14 cellular contexts compared by ENCODE assay signal in the genomic region with DNA sequence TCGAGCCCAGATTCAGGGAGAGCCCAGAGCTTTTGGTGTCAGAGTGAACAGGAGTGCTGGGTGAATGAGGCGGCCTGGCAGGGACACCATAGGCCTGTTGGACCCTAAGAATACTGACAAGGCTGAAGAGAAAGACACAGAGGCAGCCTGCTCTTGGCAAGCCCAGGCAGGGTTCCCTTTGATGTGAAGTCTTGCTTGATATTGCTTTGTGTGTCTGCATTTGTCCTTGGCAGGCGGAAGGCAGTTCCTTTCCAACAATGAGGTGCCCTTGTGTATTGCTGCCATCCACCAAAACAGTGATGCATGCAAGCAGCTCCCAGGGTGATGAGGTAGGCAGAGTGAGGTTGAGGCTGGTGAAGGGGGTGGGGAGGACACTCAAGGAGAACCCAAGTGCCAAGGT.
A peak's percentile ranks its signal among the peaks of the same experiment; 100 is the strongest.
DNase-seq lines count a peak whose midpoint lies in the region; ATAC-seq and TF ChIP-seq lines count a peak whose summit lies in the region.
"Had no signal": no experiment of that assay in that cellular context is flagged by ENCODE, and none has a peak within 500 bp of the region (broad histone marks: within the 10 kb centered on the region; RNA-seq: fewer than 3 reads in every experiment).

No MANE protein-coding gene starts in this region.

- peaks cover 23% of the 10 kb centered on the region for H3K27me3 Mint-ChIP-seq in activated naive CD4-positive, alpha-beta T cell treated with anti-CD3 and anti-CD28 coated beads, Interleukin-2, amount 10 ng/mL, durations not matched to agents 7 days and 5 days

- no peak overlapping the region for H3K4me3 ChIP-seq in parathyroid adenoma (ENCODE audit: low read depth, low read length)

- no peaks in the 10 kb centered on the region for H3K36me3 ChIP-seq in parathyroid adenoma (ENCODE audit: control insufficient read depth, insufficient read depth, low read length)

- H3K4me1 Mint-ChIP-seq in activated naive CD4-positive, alpha-beta T cell treated with anti-CD3 and anti-CD28 coated beads, Interleukin-2, amount 10 ng/mL, durations not matched to agents 7 days and 5 days, result no peaks in the 10 kb centered on the region
- H3K4me1 Mint-ChIP-seq: activated naive CD8-positive, alpha-beta T cell treated with anti-CD3 and anti-CD28 coated beads, Interleukin-2, amount 10 ng/mL, durations not matched to agents 7 days and 5 days had no signal

- H2AFZ ChIP-seq in parathyroid adenoma, result peak overlapping the region; percentile 73

- no peak overlapping the region for H3K4me3 Mint-ChIP-seq in activated naive CD4-positive, alpha-beta T cell treated with anti-CD3 and anti-CD28 coated beads, Interleukin-2, amount 10 ng/mL, durations not matched to agents 7 days and 5 days
- H3K4me3 Mint-ChIP-seq: activated naive CD8-positive, alpha-beta T cell treated with anti-CD3 and anti-CD28 coated beads, Interleukin-2, amount 10 ng/mL, durations not matched to agents 7 days and 5 days had no signal

- ATAC-seq in left cardiac atrium, result peak; percentile 83 to 84
- no peak for ATAC-seq in HG03571 (IDR thresholded peaks at IDR 0.05; ENCODE audit: unreplicated experiment)

- no peaks in the 10 kb centered on the region for H3K9me3 ChIP-seq in parathyroid adenoma (ENCODE audit: control insufficient read depth, low read length)

- no peaks in the 10 kb centered on the region for H3K79me2 ChIP-seq in parathyroid adenoma

- no peaks in the 10 kb centered on the region for H3K27me3 ChIP-seq in parathyroid adenoma (ENCODE audit: control insufficient read depth, insufficient read depth, low read length)

- TF ChIP-seq CTCF in RWPE1 (conservative IDR thresholded peaks at IDR 0.05; ENCODE audit: low read depth) (no peak), parathyroid adenoma (IDR thresholded peaks at IDR 0.05) (no peak)

- CTCF ChIA-PET in RWPE1 (lab: Yijun Ruan, JAX), result no interaction called here
- CTCF ChIA-PET in activated naive CD4-positive, alpha-beta T cell treated with anti-CD3 and anti-CD28 coated beads, Interleukin-2, amount 10 ng/mL, durations not matched to agents 7 days and 5 days (lab: Charles Lee), result no interaction called here

- H3K4me1 ChIP-seq in parathyroid adenoma, result peaks cover 13% of the 10 kb centered on the region

- no peak overlapping the region for H3K4me2 ChIP-seq in parathyroid adenoma (ENCODE audit: low read length)

- H3K27ac ChIP-seq in RWPE1 (peak overlapping the region; percentile 83), parathyroid adenoma (peak overlapping the region; percentile 74)
- H3K27ac ChIP-seq: HL-60 had no signal

- H3K9ac ChIP-seq in parathyroid adenoma, result no peak overlapping the region

- H3K27ac Mint-ChIP-seq in activated naive CD4-positive, alpha-beta T cell treated with anti-CD3 and anti-CD28 coated beads, Interleukin-2, amount 10 ng/mL, durations not matched to agents 7 days and 5 days, result no peak overlapping the region
- H3K27ac Mint-ChIP-seq: activated naive CD8-positive, alpha-beta T cell treated with anti-CD3 and anti-CD28 coated beads, Interleukin-2, amount 10 ng/mL, durations not matched to agents 7 days and 5 days had no signal

- H3K9me3 Mint-ChIP-seq in activated naive CD4-positive, alpha-beta T cell treated with anti-CD3 and anti-CD28 coated beads, Interleukin-2, amount 10 ng/mL, durations not matched to agents 7 days and 5 days, result no peaks in the 10 kb centered on the region
- H3K9me3 Mint-ChIP-seq: activated naive CD8-positive, alpha-beta T cell treated with anti-CD3 and anti-CD28 coated beads, Interleukin-2, amount 10 ng/mL, durations not matched to agents 7 days and 5 days had no signal

- H3K36me3 Mint-ChIP-seq in activated naive CD4-positive, alpha-beta T cell treated with anti-CD3 and anti-CD28 coated beads, Interleukin-2, amount 10 ng/mL, durations not matched to agents 7 days and 5 days, result no peaks in the 10 kb centered on the region
- H3K36me3 Mint-ChIP-seq: activated naive CD8-positive, alpha-beta T cell treated with anti-CD3 and anti-CD28 coated beads, Interleukin-2, amount 10 ng/mL, durations not matched to agents 7 days and 5 days had no signal

- intact Hi-C loops in left cardiac atrium (cut with DNase I), result loop anchor here in 1 of 2 donors (10.0 kb wide), 1 partner anchor 89 kb away; no protein-coding TSS in a partner anchor

- POLR2A ChIA-PET in RWPE1 (lab: Yijun Ruan, JAX; ENCODE audit: low non-redundant PET), result no interaction called here

- DNase-seq in C1 segment of cervical spinal cord (lab: John Stamatoyannopoulos, UW) (peak in 11 of 14 donors; percentile 10 to 75 (median 40)), RWPE1 (ENCODE audit: low spot score) (no peak), left cardiac atrium (peak; percentile 47), D341Med (ENCODE audit: low spot score) (no peak), HuH-7.5 (ENCODE audit: low spot score) (no peak)
- no peak for DNase-seq in activated naive CD4-positive, alpha-beta T cell treated with anti-CD3 and anti-CD28 coated beads, Interleukin-2, amount 10 ng/mL, durations not matched to agents 7 days and 5 days
- DNase-seq: activated CD4-positive, alpha-beta T cell treated with anti-CD3 and anti-CD28 coated beads for 1 hour; activated naive CD8-positive, alpha-beta T cell treated with anti-CD3 and anti-CD28 coated beads, Interleukin-2, amount 10 ng/mL, durations not matched to agents 7 days and 5 days; GF-D8; NCI-H2029 treated with DMSO at 0.1 percent for 48 hours; stimulated activated CD4-positive, alpha-beta T cell treated with anti-CD3 and anti-CD28 coated beads, Interleukin-4, amount 100 ng/mL, for 4 hours had no signal

Comparison
In these comparisons a context has a peak if more than half of its experiments do, and no peak if none do; other contexts are left out.
1. DNase-seq: peak in C1 segment of cervical spinal cord (11 of 14) and left cardiac atrium (single experiment); none in RWPE1 (single experiment), D341Med (single experiment), activated naive CD4-positive, alpha-beta T cell treated with anti-CD3 and anti-CD28 coated beads, Interleukin-2, amount 10 ng/mL, durations not matched to agents 7 days and 5 days (single experiment) and HuH-7.5 (single experiment).